Comparison of ENCODE assay signal across 17 cellular contexts in genomic region chr1:229089586-229090208, GRCh38.
"Had no signal": no experiment of that assay in that cellular context is flagged by ENCODE, and none has a peak within 500 bp of the region (broad histone marks: within the 10 kb centered on the region; RNA-seq: fewer than 3 reads in every experiment).

No MANE protein-coding gene starts in this region.

- H3K27me3 ChIP-seq: dorsolateral prefrontal cortex, right lobe of liver, transverse colon, uterus had no signal

- H3K27ac ChIP-seq: dorsolateral prefrontal cortex, heart left ventricle, left ventricle myocardium inferior, parathyroid adenoma, prostate gland, right lobe of liver, transverse colon, uterus had no signal

- H3K36me3 Mint-ChIP-seq: naive thymus-derived CD4-positive, alpha-beta T cell; stimulated activated memory B cell treated with anti-CD40 and anti-IgM and Interleukin-4, amounts not matched to agents 10 μg/mL and 1 μg/mL and 100 μg/mL, for 72 hours had no signal

- H3K27ac Mint-ChIP-seq: naive thymus-derived CD4-positive, alpha-beta T cell; nephron progenitor cell; stimulated activated memory B cell treated with anti-CD40 and anti-IgM and Interleukin-4, amounts not matched to agents 10 μg/mL and 1 μg/mL and 100 μg/mL, for 72 hours; stimulated activated naive CD8-positive, alpha-beta T cell treated with anti-CD3 and anti-CD28 coated beads, Interleukin-15, Interleukin-2, amounts not matched to agents 100 ng/mL and 50 ng/mL, for 24 hours had no signal

- H3K9me3 ChIP-seq: heart left ventricle, left ventricle myocardium inferior, prostate gland, right lobe of liver, transverse colon, uterus had no signal

- H3K4me1 ChIP-seq: right lobe of liver had no signal

- H3K9me3 Mint-ChIP-seq: stimulated activated memory B cell treated with anti-CD40 and anti-IgM and Interleukin-4, amounts not matched to agents 10 μg/mL and 1 μg/mL and 100 μg/mL, for 72 hours; stimulated activated naive CD8-positive, alpha-beta T cell treated with anti-CD3 and anti-CD28 coated beads, Interleukin-15, Interleukin-2, amounts not matched to agents 100 ng/mL and 50 ng/mL, for 24 hours had no signal

- H3K9ac ChIP-seq: parathyroid adenoma had no signal

- H3K79me2 ChIP-seq: parathyroid adenoma had no signal

- DNase-seq: cortex of kidney; dorsolateral prefrontal cortex; effector CD8-positive, alpha-beta T cell; heart left ventricle; hippocampal formation; left ventricle myocardium inferior; naive thymus-derived CD4-positive, alpha-beta T cell; nephron progenitor cell; stimulated activated CD4-positive, alpha-beta T cell treated with anti-CD3 and anti-CD28 coated beads, Interleukin-4, amount 100 ng/mL, for 1 hour; stimulated activated CD8-positive, alpha-beta memory T cell treated with anti-CD3 and anti-CD28 coated beads, Interleukin-4, amount 100 ng/mL, for 48 hours; transverse colon; uterus had no signal

- H3K36me3 ChIP-seq: heart left ventricle, left ventricle myocardium inferior, prostate gland, right lobe of liver, transverse colon, uterus had no signal

- H3K27me3 Mint-ChIP-seq: stimulated activated naive CD8-positive, alpha-beta T cell treated with anti-CD3 and anti-CD28 coated beads, Interleukin-15, Interleukin-2, amounts not matched to agents 100 ng/mL and 50 ng/mL, for 24 hours had no signal

- H3K4me3 ChIP-seq: dorsolateral prefrontal cortex, heart left ventricle, left ventricle myocardium inferior, prostate gland, right lobe of liver, transverse colon, uterus had no signal

- H2AFZ ChIP-seq: parathyroid adenoma had no signal

- H3K4me3 Mint-ChIP-seq: naive thymus-derived CD4-positive, alpha-beta T cell; nephron progenitor cell; stimulated activated memory B cell treated with anti-CD40 and anti-IgM and Interleukin-4, amounts not matched to agents 10 μg/mL and 1 μg/mL and 100 μg/mL, for 72 hours; stimulated activated naive CD8-positive, alpha-beta T cell treated with anti-CD3 and anti-CD28 coated beads, Interleukin-15, Interleukin-2, amounts not matched to agents 100 ng/mL and 50 ng/mL, for 24 hours had no signal
